1 cellular context compared by ENCODE assay signal in the genomic region with DNA sequence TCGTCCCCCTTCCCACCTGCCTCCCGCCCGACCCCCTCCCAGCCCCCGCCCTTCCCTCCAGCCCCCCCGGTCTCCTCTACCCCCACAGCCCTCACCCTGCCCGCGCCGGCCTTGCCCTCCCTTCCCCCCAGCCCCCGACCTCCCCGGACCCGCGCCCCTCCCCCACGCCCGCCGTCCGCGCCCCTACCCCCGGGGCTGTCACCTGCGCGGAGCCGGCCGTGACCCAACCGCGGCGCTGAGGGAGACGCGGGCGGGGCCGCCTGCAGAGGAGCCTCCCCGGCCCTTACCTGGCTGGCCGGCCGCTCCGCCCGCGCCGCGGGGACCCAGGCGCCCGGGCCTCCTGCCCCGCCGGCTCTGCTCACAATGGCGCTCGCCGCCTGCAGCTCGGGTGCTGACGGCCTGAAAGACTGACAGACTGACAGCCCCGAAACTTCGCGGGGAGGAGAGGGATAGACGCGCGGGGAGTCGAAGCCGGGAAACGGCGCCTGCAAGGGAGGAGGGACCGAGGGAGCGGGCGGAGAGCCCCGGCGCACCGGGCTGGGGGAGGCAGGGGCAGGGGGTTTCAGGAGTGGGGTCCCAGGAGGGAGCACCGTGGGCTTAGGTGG.
TF ChIP-seq lines count a peak whose summit lies in the region.

No MANE protein-coding gene starts in this region.

TF ChIP-seq in H1, 55 proteins besides CTCF, POLR2A, EP300 and RAD21 (continued from another document):
- peak in 1 of 2 experiments; percentile 20; a peak in 1 of 4 replicates for TF ChIP-seq HDAC2 (IDR thresholded peaks at IDR 0.05; ENCODE audit: borderline replicate concordance in 1 of 2, low read depth in 2 of 2, low read length in 2 of 2)
- TF ChIP-seq, protein P1, sequence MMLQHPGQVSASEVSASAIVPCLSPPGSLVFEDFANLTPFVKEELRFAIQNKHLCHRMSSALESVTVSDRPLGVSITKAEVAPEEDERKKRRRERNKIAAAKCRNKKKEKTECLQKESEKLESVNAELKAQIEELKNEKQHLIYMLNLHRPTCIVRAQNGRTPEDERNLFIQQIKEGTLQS (IDR thresholded peaks at IDR 0.05; ENCODE audit: insufficient read depth, low read depth, low read length), result no peak
- peak; percentile 62 for TF ChIP-seq KDM4A (IDR thresholded peaks at IDR 0.05; ENCODE audit: low read depth, low read length, severe bottlenecking)
- peak in 1 of 2 experiments; percentile 64; a peak in 1 of 4 replicates for TF ChIP-seq SIN3A (conservative IDR thresholded peaks at IDR 0.05 in 1 of 2, IDR thresholded peaks at IDR 0.05 in 1 of 2; ENCODE audit: low read depth in 1 of 2, low read length in 2 of 2)
- 0 out of 2 replicates have a peak, but pooled peaks have one; percentile 32 for TF ChIP-seq RBBP5 (IDR thresholded peaks at IDR 0.05; ENCODE audit: borderline replicate concordance, low read depth, low read length)
